ENCODE assay signal across 18 cellular contexts in genomic region chr3:49163609-49164008, GRCh38. TPM values are rescaled to one million over a fixed set of nuclear protein-coding genes. Genes with fewer than 3 reads are reported as not detected.
DNase-seq lines count a peak whose midpoint lies in the region; ATAC-seq and TF ChIP-seq lines count a peak whose summit lies in the region.
"Had no signal": no experiment of that assay in that cellular context is flagged by ENCODE, and none has a peak within 500 bp of the region (broad histone marks: within the 10 kb centered on the region; RNA-seq: fewer than 3 reads in every experiment).

No MANE protein-coding gene starts in this region.

- ATAC-seq in GM18861 (IDR thresholded peaks at IDR 0.05; ENCODE audit: unreplicated experiment): no peak
- ATAC-seq: CD8-positive, alpha-beta T cell had no signal

- peaks cover 0 to 6% of the 10 kb centered on the region in 2 donors for H3K27me3 Mint-ChIP-seq in CD8-positive, alpha-beta memory T cell
- H3K27me3 Mint-ChIP-seq in activated naive CD8-positive, alpha-beta T cell: no peaks in the 10 kb centered on the region
- no peaks in the 10 kb centered on the region for H3K27me3 Mint-ChIP-seq in nephron (ENCODE audit: low read depth)
- peaks cover 6% of the 10 kb centered on the region for H3K27me3 Mint-ChIP-seq in mesothelial cell of epicardium (ENCODE audit: low read depth)

- WGBS in testis, 2 donors: 88 to 94% methylated on average over 6 to 8 of the region's 8 CpGs

- peak overlapping the region in 4 of 8 donors; percentile 7 to 95 (median 44) for H3K27ac Mint-ChIP-seq in CD8-positive, alpha-beta memory T cell
- H3K27ac Mint-ChIP-seq in activated naive CD8-positive, alpha-beta T cell: peak overlapping the region; percentile 94
- H3K27ac Mint-ChIP-seq in nephron (no peak overlapping the region), mesothelial cell of epicardium (no peak overlapping the region)
- H3K27ac Mint-ChIP-seq: CD8-positive, alpha-beta T cell had no signal

- TF ChIP-seq POLR2A in testis (IDR thresholded peaks at IDR 0.05): no peak

- peaks cover 49 to 67% (median 59%) of the 10 kb centered on the region in 10 experiments for H3K4me1 ChIP-seq in BLaER1 treated with 17β-estradiol and CSF1 and Interleukin-3, amounts not matched to agents 10 nM and 100 nM
- H3K4me1 ChIP-seq in CD8-positive, alpha-beta memory T cell (ENCODE audit: insufficient read depth, low read length): peaks cover 19% of the 10 kb centered on the region
- H3K4me1 ChIP-seq in testis: peaks cover 16% of the 10 kb centered on the region

- peak overlapping the region in 10 of 11 experiments; percentile 41 to 98 (median 66); a peak in 15 of 22 replicates for H3K4me2 ChIP-seq in BLaER1 treated with 17β-estradiol and CSF1 and Interleukin-3, amounts not matched to agents 10 nM and 100 nM
- H3K4me2 ChIP-seq: KMS-11 had no signal

- CTCF ChIA-PET in CD8-positive, alpha-beta memory T cell (lab: Charles Lee): interaction anchor here (0.7 to 1.1 kb wide), 2 partner anchors 30 to 376 kb away, joined by 3 to 4 read pairs; no protein-coding TSS in a partner anchor

- peak overlapping the region in 4 of 7 donors; percentile 36 to 96 (median 46) for H3K4me3 Mint-ChIP-seq in CD8-positive, alpha-beta memory T cell
- peak overlapping the region; percentile 94 for H3K4me3 Mint-ChIP-seq in activated naive CD8-positive, alpha-beta T cell
- peak overlapping the region; percentile 96 to 98 (median 97) for H3K4me3 Mint-ChIP-seq in nephron
- no peak overlapping the region for H3K4me3 Mint-ChIP-seq in mesothelial cell of epicardium
- H3K4me3 Mint-ChIP-seq: CD8-positive, alpha-beta T cell had no signal

- peaks cover 16 to 36% (median 28%) of the 10 kb centered on the region in 11 experiments for H3K36me3 ChIP-seq in BLaER1 treated with 17β-estradiol and CSF1 and Interleukin-3, amounts not matched to agents 10 nM and 100 nM
- no peaks in the 10 kb centered on the region for H3K36me3 ChIP-seq in CD8-positive, alpha-beta memory T cell (ENCODE audit: insufficient read depth, low read length)
- H3K36me3 ChIP-seq in testis (ENCODE audit: low read depth, missing control alignments): no peaks in the 10 kb centered on the region

- H3K36me3 Mint-ChIP-seq in CD8-positive, alpha-beta memory T cell: peaks cover 0 to 39% (median 0%) of the 10 kb centered on the region in 3 donors
- H3K36me3 Mint-ChIP-seq in activated naive CD8-positive, alpha-beta T cell: peaks cover 9% of the 10 kb centered on the region
- peaks cover 16% of the 10 kb centered on the region for H3K36me3 Mint-ChIP-seq in nephron (ENCODE audit: low read depth)
- peaks cover 14% of the 10 kb centered on the region for H3K36me3 Mint-ChIP-seq in mesothelial cell of epicardium

- POLR2A ChIA-PET in CD8-positive, alpha-beta memory T cell (lab: Charles Lee): interaction anchor here (0.6 kb wide), 1 partner anchor 171 kb away, joined by 3 read pairs; no protein-coding TSS in a partner anchor

- peak overlapping the region in 4 of 11 experiments; percentile 62 to 72 (median 67); a peak in 6 of 22 replicates for H3K27ac ChIP-seq in BLaER1 treated with 17β-estradiol and CSF1 and Interleukin-3, amounts not matched to agents 10 nM and 100 nM
- no peak overlapping the region for H3K27ac ChIP-seq in CD8-positive, alpha-beta memory T cell (ENCODE audit: low read depth, low read length)
- no peak overlapping the region for H3K27ac ChIP-seq in testis
- H3K27ac ChIP-seq: KMS-11, SJSA1 had no signal

- H3K9me3 Mint-ChIP-seq in CD8-positive, alpha-beta memory T cell: no peaks in the 10 kb centered on the region
- no peaks in the 10 kb centered on the region for H3K9me3 Mint-ChIP-seq in activated naive CD8-positive, alpha-beta T cell (ENCODE audit: low read depth)
- H3K9me3 Mint-ChIP-seq in nephron (no peaks in the 10 kb centered on the region), mesothelial cell of epicardium (no peaks in the 10 kb centered on the region)
- H3K9me3 Mint-ChIP-seq: CD8-positive, alpha-beta T cell had no signal

- peaks cover 27 to 41% (median 30%) of the 10 kb centered on the region in 3 donors for H3K4me1 Mint-ChIP-seq in CD8-positive, alpha-beta memory T cell
- peaks cover 33% of the 10 kb centered on the region for H3K4me1 Mint-ChIP-seq in activated naive CD8-positive, alpha-beta T cell (ENCODE audit: low read depth)
- H3K4me1 Mint-ChIP-seq in nephron: peaks cover 12% of the 10 kb centered on the region
- H3K4me1 Mint-ChIP-seq in mesothelial cell of epicardium: peaks cover 15% of the 10 kb centered on the region

- TF ChIP-seq CTCF in nephron (IDR thresholded peaks at IDR 0.05; ENCODE audit: unreplicated experiment in 3 of 3) (no peak), mesothelial cell of epicardium (IDR thresholded peaks at IDR 0.05; ENCODE audit: unreplicated experiment) (no peak), testis (IDR thresholded peaks at IDR 0.05) (no peak)

- intact Hi-C loops in testis (cut with DNase I; ENCODE audit: low total_unique reads): no loop called here

- 0 out of 22 replicates have a peak, but pooled peaks cover 0 to 4% (median 0%) of the 10 kb centered on the region in 11 experiments for H3K9me3 ChIP-seq in BLaER1 treated with 17β-estradiol and CSF1 and Interleukin-3, amounts not matched to agents 10 nM and 100 nM (replicated peaks in 1 of 11)
- H3K9me3 ChIP-seq in CD8-positive, alpha-beta memory T cell (ENCODE audit: low read length): no peaks in the 10 kb centered on the region
- no peaks in the 10 kb centered on the region for H3K9me3 ChIP-seq in testis

- H4K20me1 ChIP-seq in BLaER1 treated with 17β-estradiol and CSF1 and Interleukin-3, amounts not matched to agents 10 nM and 100 nM: peaks cover 0 to 24% (median 5%) of the 10 kb centered on the region in 11 experiments; a peak in 7 of 22 replicates

- H3K4me3 ChIP-seq in BLaER1 treated with 17β-estradiol and CSF1 and Interleukin-3, amounts not matched to agents 10 nM and 100 nM: no peak overlapping the region
- no peak overlapping the region for H3K4me3 ChIP-seq in CD8-positive, alpha-beta memory T cell (ENCODE audit: low read length)
- H3K4me3 ChIP-seq in testis: no peak overlapping the region
- H3K4me3 ChIP-seq: SJSA1 had no signal

- DNase-seq in CD8-positive, alpha-beta memory T cell: no peak
- DNase-seq in mesothelial cell of epicardium (ENCODE audit: low spot score in 2 of 2, unreplicated experiment in 2 of 2) (no peak), testis (no peak)
- DNase-seq: ACHN; AML-193; CD8-positive, alpha-beta T cell; DMS79 treated with DMSO at 0.1 percent for 48 hours; GOT3; NCI-H1048; NCI-H146; NCI-H2081; NCI-H524 had no signal

- H3K9ac ChIP-seq in BLaER1 treated with 17β-estradiol and CSF1 and Interleukin-3, amounts not matched to agents 10 nM and 100 nM: no peak overlapping the region
- H3K9ac ChIP-seq: KMS-11 had no signal

- H3K27me3 ChIP-seq in BLaER1 treated with 17β-estradiol and CSF1 and Interleukin-3, amounts not matched to agents 10 nM and 100 nM: no peaks in the 10 kb centered on the region
- no peaks in the 10 kb centered on the region for H3K27me3 ChIP-seq in CD8-positive, alpha-beta memory T cell (ENCODE audit: insufficient read depth, low read length, poor library complexity, severe bottlenecking)
- H3K27me3 ChIP-seq in testis: no peaks in the 10 kb centered on the region
- H3K27me3 ChIP-seq: SJSA1 had no signal

RNA-seq across cellular contexts. Expression of gene CCDC71, which starts 2.5 kb away (rescaled TPM):
- total RNA-seq in CD8-positive, alpha-beta memory T cell: 10 to 100 TPM; 32.1 to 34.2 TPM
- polyA plus RNA-seq in CD8-positive, alpha-beta memory T cell: 0.94 TPM
- total RNA-seq in mesothelial cell of epicardium: 28.7 to 29.8 TPM (median 28.9 TPM) in 3 replicates
- total RNA-seq in testis: 10 to 100 TPM; 34.3 to 55.0 TPM
- 27.6 TPM for polyA plus RNA-seq in testis (ENCODE audit: insufficient read depth, low read depth, low replicate concordance)

RNA-seq across cellular contexts. Expression of gene KLHDC8B, which starts 7.8 kb away (rescaled TPM):
- 1 to 10 TPM; 3.5 to 4.1 TPM for total RNA-seq in CD8-positive, alpha-beta memory T cell
- polyA plus RNA-seq in CD8-positive, alpha-beta memory T cell: 3.0 TPM
- total RNA-seq in mesothelial cell of epicardium (51.2 to 58.8 TPM (median 55.5 TPM) in 3 replicates), testis (10 to 100 TPM; 56.6 to 78.2 TPM)
- polyA plus RNA-seq in testis (ENCODE audit: insufficient read depth, low read depth, low replicate concordance): 55.8 TPM

RNA-seq across cellular contexts. Expression of gene LAMB2, which starts 30.8 kb away (rescaled TPM):
- total RNA-seq in CD8-positive, alpha-beta memory T cell: under 1 TPM; 0.58 to 0.77 TPM
- polyA plus RNA-seq in CD8-positive, alpha-beta memory T cell: not detected
- total RNA-seq in mesothelial cell of epicardium (335 to 359 TPM (median 348 TPM) in 3 replicates), testis (100 to 1,000 TPM; 336 to 503 TPM)
- 276 TPM for polyA plus RNA-seq in testis (ENCODE audit: insufficient read depth, low read depth, low replicate concordance)
- total RNA-seq: CD8-positive, alpha-beta T cell had no signal

RNA-seq across cellular contexts. Expression of gene USP19, which starts 43.0 kb away (rescaled TPM):
- total RNA-seq in CD8-positive, alpha-beta memory T cell: 10 to 100 TPM; 71.8 to 73.9 TPM
- 32.8 TPM for polyA plus RNA-seq in CD8-positive, alpha-beta memory T cell
- 76.2 to 79.7 TPM (median 76.6 TPM) in 3 replicates for total RNA-seq in mesothelial cell of epicardium
- total RNA-seq in testis: 100 to 1,000 TPM in 1 of 2 donors, 10 to 100 TPM in 1; 82.7 to 102 TPM
- 77.2 TPM for polyA plus RNA-seq in testis (ENCODE audit: insufficient read depth, low read depth, low replicate concordance)

RNA-seq across cellular contexts. Expression of gene QARS1, which starts 59.1 kb away (rescaled TPM):
- total RNA-seq in CD8-positive, alpha-beta memory T cell: 100 to 1,000 TPM; 233 to 244 TPM
- polyA plus RNA-seq in CD8-positive, alpha-beta memory T cell: 95.8 TPM
- total RNA-seq in mesothelial cell of epicardium (364 to 373 TPM (median 373 TPM) in 3 replicates), testis (100 to 1,000 TPM; 198 to 246 TPM)
- polyA plus RNA-seq in testis (ENCODE audit: insufficient read depth, low read depth, low replicate concordance): 175 TPM

Comparison
In these comparisons a context has a peak if more than half of its experiments do, and no peak if none do; other contexts are left out.
1. RNA of gene KLHDC8B, which starts 7.8 kb away (total RNA-seq): 56.6 to 78.2 TPM in testis and 51.2 to 58.8 TPM in mesothelial cell of epicardium; 3.5 to 4.1 TPM in CD8-positive, alpha-beta memory T cell; every median in the first group is over 10 times any median in the second.
2. RNA of gene LAMB2, which starts 30.8 kb away (total RNA-seq): 336 to 503 TPM in testis and 335 to 359 TPM in mesothelial cell of epicardium; 0.58 to 0.77 TPM in CD8-positive, alpha-beta memory T cell; every median in the first group is over 100 times any median in the second.